Comparison of ENCODE assay signal across 21 cellular contexts in genomic region chr11:79894111-79894510, GRCh38.
"Had no signal": no experiment of that assay in that cellular context is flagged by ENCODE, and none has a peak within 500 bp of the region (broad histone marks: within the 10 kb centered on the region; RNA-seq: fewer than 3 reads in every experiment).

No MANE protein-coding gene starts in this region.

- H3K36me3 Mint-ChIP-seq: immature natural killer cell, memory B cell had no signal

- ATAC-seq: foreskin keratinocyte, gastrocnemius medialis, heart left ventricle, left cardiac atrium, left lung, left ventricle myocardium superior, lower lobe of right lung had no signal

- H3K9me3 Mint-ChIP-seq: memory B cell had no signal

- H3K79me2 ChIP-seq: hepatocyte had no signal

- H3K36me3 ChIP-seq: esophagus muscularis mucosa, gastrocnemius medialis, heart left ventricle, left lung, lower lobe of right lung had no signal

- H3K4me1 Mint-ChIP-seq: immature natural killer cell, memory B cell had no signal

- H3K9me3 ChIP-seq: gastrocnemius medialis, heart left ventricle, left lung, lower lobe of right lung had no signal

- DNase-seq: dermis blood vessel endothelial cell; dorsolateral prefrontal cortex; effector CD4-positive, alpha-beta T cell; effector memory CD4-positive, alpha-beta T cell; foreskin keratinocyte; gastrocnemius medialis; heart left ventricle; hypothalamus; immature natural killer cell; islet precursor cell; kidney; left cardiac atrium; left lung; left ventricle myocardium superior; lower lobe of right lung; mesendoderm; midbrain had no signal

- H3K4me3 ChIP-seq: coronary artery, dorsolateral prefrontal cortex, esophagus muscularis mucosa, gastrocnemius medialis, heart left ventricle, hepatocyte, left lung, lower lobe of right lung had no signal

- H3K27me3 Mint-ChIP-seq: memory B cell had no signal

- H3K4me1 ChIP-seq: heart left ventricle, left lung, lower lobe of right lung had no signal

- H3K27me3 ChIP-seq: dorsolateral prefrontal cortex, esophagus muscularis mucosa, gastrocnemius medialis, heart left ventricle, hepatocyte, left lung had no signal

- H3K4me2 ChIP-seq: hepatocyte had no signal

- H3K27ac ChIP-seq: coronary artery, dorsolateral prefrontal cortex, esophagus muscularis mucosa, foreskin keratinocyte, gastrocnemius medialis, heart left ventricle, hepatocyte, left lung, lower lobe of right lung had no signal

- H3K27ac Mint-ChIP-seq: immature natural killer cell, memory B cell had no signal

- H3K4me3 Mint-ChIP-seq: immature natural killer cell, memory B cell had no signal

- H2AFZ ChIP-seq: hepatocyte had no signal
